In the genomic region with DNA sequence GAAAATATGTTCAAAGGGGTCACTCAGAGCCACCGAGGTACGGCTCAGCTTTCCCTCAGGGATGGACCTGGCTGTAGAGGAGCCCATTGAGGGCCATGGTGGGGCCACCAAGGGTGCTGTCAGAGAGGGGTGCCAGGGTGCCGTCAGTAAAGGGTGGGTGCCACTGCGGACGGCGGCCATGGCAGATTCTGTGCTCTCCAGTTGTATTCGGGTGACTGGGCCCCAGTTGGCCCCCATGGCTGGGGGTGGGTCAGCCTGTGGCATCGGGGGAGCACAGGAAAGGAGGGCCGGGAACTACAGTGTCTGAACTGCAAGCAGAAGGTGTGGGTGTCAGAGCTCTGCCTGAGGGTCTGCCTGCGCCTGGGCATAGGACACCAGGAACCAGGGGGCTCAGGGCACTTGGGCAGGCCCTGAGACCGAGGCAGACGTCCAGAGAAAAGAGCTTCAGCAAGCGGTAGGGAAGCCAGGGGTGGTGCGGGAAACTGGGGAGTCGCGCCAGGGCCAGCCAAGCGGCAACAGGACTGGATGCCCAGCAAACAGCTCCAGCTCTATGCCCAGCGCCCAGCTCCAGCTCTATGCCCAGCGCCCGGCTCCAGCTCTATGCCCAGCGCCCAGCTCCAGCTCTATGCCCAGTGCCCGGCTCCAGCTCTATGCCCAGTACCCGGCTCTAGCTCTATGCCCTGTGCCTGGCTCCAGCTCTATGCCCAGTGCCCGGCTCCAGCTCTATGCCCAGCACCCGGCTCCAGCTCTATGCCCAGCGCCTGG, we compare ENCODE assay signal across 20 cellular contexts.
"Had no signal": no experiment of that assay in that cellular context is flagged by ENCODE, and none has a peak within 500 bp of the region (broad histone marks: within the 10 kb centered on the region; RNA-seq: fewer than 3 reads in every experiment).

No MANE protein-coding gene starts in this region.

- H3K36me3 ChIP-seq: gastroesophageal sphincter, heart left ventricle, lower lobe of right lung had no signal

- H3K4me3 ChIP-seq: coronary artery, dorsolateral prefrontal cortex, esophagus muscularis mucosa, gastroesophageal sphincter, heart left ventricle, hepatocyte, lower lobe of right lung, mucosa of descending colon had no signal

- H3K27ac ChIP-seq: coronary artery, dorsolateral prefrontal cortex, esophagus muscularis mucosa, foreskin keratinocyte, gastroesophageal sphincter, heart left ventricle, hepatocyte, lower lobe of right lung had no signal

- H3K9me3 ChIP-seq: esophagus muscularis mucosa, gastroesophageal sphincter, heart left ventricle, lower lobe of right lung, mucosa of descending colon had no signal

- H3K4me1 ChIP-seq: esophagus muscularis mucosa, foreskin keratinocyte, gastroesophageal sphincter, heart left ventricle, lower lobe of right lung had no signal

- H3K27me3 ChIP-seq: dorsolateral prefrontal cortex, esophagus muscularis mucosa, foreskin keratinocyte, gastroesophageal sphincter, heart left ventricle, hepatocyte had no signal

- ATAC-seq: foreskin keratinocyte, gastroesophageal sphincter, left colon, left lobe of liver, lower lobe of right lung, mucosa of descending colon had no signal

- H2AFZ ChIP-seq: hepatocyte had no signal

- H3K4me2 ChIP-seq: hepatocyte had no signal

- DNase-seq: dermis blood vessel endothelial cell; dorsolateral prefrontal cortex; effector CD4-positive, alpha-beta T cell; effector memory CD4-positive, alpha-beta T cell; foreskin keratinocyte; hypothalamus; immature natural killer cell; islet precursor cell; kidney; kidney glomerular epithelial cell; left colon; lower lobe of right lung; mesenchymal stem cell had no signal
